In the genomic region with DNA sequence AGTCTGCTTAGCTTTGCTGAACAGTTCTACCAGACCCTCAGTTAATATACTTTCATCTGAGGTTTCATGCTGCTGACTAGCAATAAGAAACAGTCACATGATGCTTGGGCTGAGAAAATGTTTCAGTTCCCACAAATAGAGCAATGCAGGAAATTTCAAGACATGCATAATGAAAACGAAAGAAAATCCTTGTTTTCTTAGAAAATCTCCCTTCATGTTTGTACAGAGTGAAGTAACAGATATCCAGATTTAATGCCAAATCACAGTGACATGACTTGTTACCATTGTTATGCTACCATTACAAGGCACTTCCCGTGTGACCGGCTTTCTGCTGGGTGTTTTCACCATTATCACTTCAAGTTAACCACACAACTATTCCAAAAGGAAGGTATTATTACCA, we compare ENCODE assay signal across 8 cellular contexts.
DNase-seq lines count a peak whose midpoint lies in the region; FAIRE-seq and TF ChIP-seq lines count a peak whose summit lies in the region.

No MANE protein-coding gene starts in this region.

- H3K4me3 ChIP-seq in HEK293 (ENCODE audit: low read depth, low read length): no peak overlapping the region
- no peak overlapping the region for H3K4me3 ChIP-seq in HAP-1

- H3K36me3 ChIP-seq in HEK293 (ENCODE audit: control insufficient read depth in 2 of 2, insufficient read depth in 1 of 2, low read length in 2 of 2): no peaks in the 10 kb centered on the region
- H3K36me3 ChIP-seq in HAP-1 (replicated peaks): no peaks in the 10 kb centered on the region

- CTCF ChIA-PET in HEK293 (lab: Yijun Ruan, JAX): interaction anchor here (0.6 to 0.7 kb wide), 3 partner anchors 278 to 999 kb away, joined by 3 to 4 read pairs (median 4); no protein-coding TSS in a partner anchor
- CTCF ChIA-PET in RWPE1 (lab: Yijun Ruan, JAX): interaction anchor here (0.7 kb wide), 1 partner anchor 148 kb away, joined by 6 read pairs; no protein-coding TSS in a partner anchor

- no peak overlapping the region for H3K27ac ChIP-seq in HEK293 (ENCODE audit: extremely low read depth, low read depth, low read length)
- no peak overlapping the region for H3K27ac ChIP-seq in RWPE1

- FAIRE-seq in GM18507 (lab: Jason Lieb, UNC): peak; percentile 80

- H3K27me3 ChIP-seq in HAP-1 (ENCODE audit: low read depth): 0 out of 2 replicates have a peak, but pooled peaks cover 2% of the 10 kb centered on the region

- in situ Hi-C loops in GM13976 (cut with MboI; ENCODE audit: low sequenced_read_pairs, unreplicated experiment): no loop called here
- in situ Hi-C loops in HAP-1 (cut with MboI; ENCODE audit: low sequenced_read_pairs): no loop called here

- H3K9me3 ChIP-seq in HEK293 (ENCODE audit: control insufficient read depth, insufficient read depth, low read depth, low read length): no peaks in the 10 kb centered on the region
- no peaks in the 10 kb centered on the region for H3K9me3 ChIP-seq in HAP-1

- H3K4me1 ChIP-seq in HEK293 (ENCODE audit: control insufficient read depth, insufficient read depth, low read length) (peaks cover 20% of the 10 kb centered on the region), HAP-1 (no peaks in the 10 kb centered on the region)

- TF ChIP-seq CTCF in HEK293 (tag by site-specific recombination; IDR thresholded peaks at IDR 0.05) (no peak), GM13976 (IDR thresholded peaks at IDR 0.05; ENCODE audit: borderline replicate concordance, control extremely low read depth, extremely low read depth, insufficient read depth, missing control alignments) (no peak), RWPE1 (conservative IDR thresholded peaks at IDR 0.05; ENCODE audit: low read depth) (no peak)

- POLR2A ChIA-PET in HEK293 (lab: Yijun Ruan, JAX) (no interaction called here), RWPE1 (lab: Yijun Ruan, JAX; ENCODE audit: low non-redundant PET) (no interaction called here)

- DNase-seq in GM18507 (ENCODE audit: extremely low spot score, insufficient read length, low read depth) (no peak), OCI-M1 (lab: John Stamatoyannopoulos, UW) (peak; percentile 34), myocyte (ENCODE audit: low read depth) (peak; percentile 33), GM13976 (ENCODE audit: low spot score) (no peak), NCI-H345 treated with DMSO at 0.1 percent for 48 hours (lab: John Stamatoyannopoulos, UW; ENCODE audit: unreplicated experiment) (no peak), RWPE1 (ENCODE audit: low spot score) (no peak), HAP-1 (ENCODE audit: low spot score in 2 of 2) (no peak)

TF ChIP-seq in HEK293, 187 proteins besides CTCF, POLR2A, EP300 and RAD21:
- 0 out of 2 replicates have a peak, but pooled peaks have one; percentile 27 for TF ChIP-seq GFI1B (tag by site-specific recombination; IDR thresholded peaks at IDR 0.05)
- TF ChIP-seq, protein P1, sequence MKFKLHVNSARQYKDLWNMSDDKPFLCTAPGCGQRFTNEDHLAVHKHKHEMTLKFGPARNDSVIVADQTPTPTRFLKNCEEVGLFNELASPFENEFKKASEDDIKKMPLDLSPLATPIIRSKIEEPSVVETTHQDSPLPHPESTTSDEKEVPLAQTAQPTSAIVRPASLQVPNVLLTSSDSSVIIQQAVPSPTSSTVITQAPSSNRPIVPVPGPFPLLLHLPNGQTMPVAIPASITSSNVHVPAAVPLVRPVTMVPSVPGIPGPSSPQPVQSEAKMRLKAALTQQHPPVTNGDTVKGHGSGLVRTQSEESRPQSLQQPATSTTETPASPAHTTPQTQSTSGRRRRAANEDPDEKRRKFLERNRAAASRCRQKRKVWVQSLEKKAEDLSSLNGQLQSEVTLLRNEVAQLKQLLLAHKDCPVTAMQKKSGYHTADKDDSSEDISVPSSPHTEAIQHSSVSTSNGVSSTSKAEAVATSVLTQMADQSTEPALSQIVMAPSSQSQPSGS (tag by site-specific recombination; IDR thresholded peaks at IDR 0.05; ENCODE audit: low read depth): no peak

Comparison
In these comparisons a context has a peak if more than half of its experiments do, and no peak if none do; other contexts are left out.
1. DNase-seq: peak in OCI-M1 (single experiment) and myocyte (single experiment); none in GM18507 (single experiment), GM13976 (single experiment), NCI-H345 treated with DMSO at 0.1 percent for 48 hours (single experiment), RWPE1 (single experiment) and HAP-1 (0 of 2).